ENCODE assay signal across 1 cellular context in genomic region chr21:35014302-35015044, GRCh38.
TF ChIP-seq lines count a peak whose summit lies in the region.

No MANE protein-coding gene starts in this region.

TF ChIP-seq in K562, 482 proteins besides CTCF, POLR2A, EP300 and RAD21 (continued from another document and continues in another):
- TF ChIP-seq MGA (IDR thresholded peaks at IDR 0.05) (peak; percentile 27; the same call in 1 of the 2 replicates), NR2C1 (IDR thresholded peaks at IDR 0.05) (no peak), NR2C1 (tag; IDR thresholded peaks at IDR 0.05) (peak; percentile 55), ZNF766 (CRISPR knock-in tag; conservative IDR thresholded peaks at IDR 0.05) (peak; percentile 90), TFAP4 (CRISPR knock-in tag; IDR thresholded peaks at IDR 0.05; ENCODE audit: borderline replicate concordance) (no peak; the same call in 1 of the 2 replicates), FOXM1 (IDR thresholded peaks at IDR 0.05; ENCODE audit: low read depth) (0 out of 2 replicates have a peak, but pooled peaks have one; percentile 41), FOXM1 (CRISPR knock-in tag; IDR thresholded peaks at IDR 0.05; ENCODE audit: low read depth) (no peak), IRF2 (CRISPR knock-in tag; IDR thresholded peaks at IDR 0.05) (no peak), CCNT2 (IDR thresholded peaks at IDR 0.05; ENCODE audit: borderline replicate concordance, extremely low read depth, insufficient read length, low read depth, low read length) (peak; percentile 32), ERF (CRISPR knock-in tag; IDR thresholded peaks at IDR 0.05) (peak; percentile 69; the same call in 1 of the 2 replicates), CREB5 (CRISPR knock-in tag; IDR thresholded peaks at IDR 0.05) (no peak), ATF3 (IDR thresholded peaks at IDR 0.05) (peak; percentile 22; the same call in 1 of the 2 replicates), ATF3 (CRISPR knock-in tag; conservative IDR thresholded peaks at IDR 0.05) (no peak), ZNF668 (CRISPR knock-in tag; IDR thresholded peaks at IDR 0.05) (0 out of 2 replicates have a peak, but pooled peaks have one; percentile 33), L3MBTL2 (IDR thresholded peaks at IDR 0.05) (peak; percentile 21; the same call in 1 of the 2 replicates), SMAD3 (CRISPR knock-in tag; conservative IDR thresholded peaks at IDR 0.05) (no peak), ZBTB8A (IDR thresholded peaks at IDR 0.05; ENCODE audit: partially characterized antibody) (no peak), GTF2B (IDR thresholded peaks at IDR 0.05; ENCODE audit: extremely low read depth, insufficient read length) (no peak), ZNF778 (CRISPR knock-in tag; IDR thresholded peaks at IDR 0.05) (no peak), E2F6 (IDR thresholded peaks at IDR 0.05; ENCODE audit: borderline replicate concordance in 1 of 2, extremely low read depth in 1 of 2, insufficient read depth in 1 of 2, insufficient read length in 1 of 2, low read depth in 1 of 2, low read length in 1 of 2, poor library complexity in 1 of 2, severe bottlenecking in 1 of 2) (no peak), ZNF79 (CRISPR knock-in tag; IDR thresholded peaks at IDR 0.05; ENCODE audit: low read depth) (0 out of 2 replicates have a peak, but pooled peaks have one; percentile 28), KLF16 (IDR thresholded peaks at IDR 0.05) (no peak), ZNF75A (CRISPR knock-in tag; IDR thresholded peaks at IDR 0.05) (no peak), ZNF512 (tag; IDR thresholded peaks at IDR 0.05) (no peak), JUND (IDR thresholded peaks at IDR 0.05; ENCODE audit: borderline replicate concordance, low read depth, low read length) (peak; percentile 71), JUND (tag; IDR thresholded peaks at IDR 0.05; ENCODE audit: borderline replicate concordance, low read depth, low read length) (peak; percentile 46; the same call in 1 of the 3 replicates), RBM34 (IDR thresholded peaks at IDR 0.05; ENCODE audit: borderline replicate concordance, insufficient read depth, low read length) (no peak), GATA2 (CRISPR knock-in tag; IDR thresholded peaks at IDR 0.05) (no peak), ZNF583 (CRISPR knock-in tag; IDR thresholded peaks at IDR 0.05) (peak; percentile 70; the same call in 1 of the 2 replicates), ARID3B (CRISPR knock-in tag; IDR thresholded peaks at IDR 0.05; ENCODE audit: borderline replicate concordance) (0 out of 2 replicates have a peak, but pooled peaks have one; percentile 66), GATAD2A (IDR thresholded peaks at IDR 0.05) (0 out of 2 replicates have a peak, but pooled peaks have one; percentile 63), ZNF589 (CRISPR knock-in tag; IDR thresholded peaks at IDR 0.05; ENCODE audit: low read depth) (no peak), BMI1 (IDR thresholded peaks at IDR 0.05; ENCODE audit: low read length) (no peak), BHLHE40 (IDR thresholded peaks at IDR 0.05; ENCODE audit: low read length) (no peak), MECOM (CRISPR knock-in tag; IDR thresholded peaks at IDR 0.05) (no peak), ETV1 (tag; conservative IDR thresholded peaks at IDR 0.05; ENCODE audit: low read depth) (peak; percentile 64; the same call in 1 of the 2 replicates), ZNF707 (CRISPR knock-in tag; conservative IDR thresholded peaks at IDR 0.05) (no peak), SMARCA5 (IDR thresholded peaks at IDR 0.05) (no peak), ELF1 (tag; IDR thresholded peaks at IDR 0.05) (0 out of 2 replicates have a peak, but pooled peaks have one; percentile 30), CGGBP1 (CRISPR knock-in tag; IDR thresholded peaks at IDR 0.05) (no peak), ZBTB9 (CRISPR knock-in tag; IDR thresholded peaks at IDR 0.05) (0 out of 2 replicates have a peak, but pooled peaks have one; percentile 58)
